In genomic region chr12:53806689-53807088, GRCh38 we compare ENCODE assay signal across 23 cellular contexts. TPM values are rescaled to one million over a fixed set of nuclear protein-coding genes. Genes with fewer than 3 reads are reported as not detected.
DNase-seq lines count a peak whose midpoint lies in the region; ATAC-seq and TF ChIP-seq lines count a peak whose summit lies in the region.
"Had no signal": no experiment of that assay in that cellular context is flagged by ENCODE, and none has a peak within 500 bp of the region (broad histone marks: within the 10 kb centered on the region; RNA-seq: fewer than 3 reads in every experiment).

No MANE protein-coding gene starts in this region.

- H3K4me1 ChIP-seq in SJCRH30, result no peaks in the 10 kb centered on the region
- H3K4me1 ChIP-seq: gastrocnemius medialis, spleen, tibial artery had no signal

- 0 out of 2 replicates have a peak, but pooled peaks cover 13% of the 10 kb centered on the region for H3K27me3 ChIP-seq in SJCRH30

- in situ Hi-C loops in astrocyte of the spinal cord (cut with HindIII; ENCODE audit: low sequenced_read_pairs), result no loop called here

- H3K27ac ChIP-seq in 22Rv1 (peak overlapping the region; percentile 77; the same call in 1 of the 2 replicates), SJCRH30 (no peak overlapping the region)
- H3K27ac ChIP-seq: cardiac muscle cell, gastrocnemius medialis, spleen, tibial artery had no signal

- no peaks in the 10 kb centered on the region for H3K36me3 ChIP-seq in SJCRH30
- H3K36me3 ChIP-seq: cardiac muscle cell, gastrocnemius medialis, spleen, tibial artery had no signal

- DNase-seq in HT1080 (ENCODE audit: low read depth), result peak; percentile 80
- DNase-seq in astrocyte of the spinal cord (ENCODE audit: low read depth, low spot score), result peak; percentile 76
- DNase-seq in islet precursor cell, result peak; percentile 78
- DNase-seq in SJCRH30, result no peak
- no peak for DNase-seq in activated CD4-positive, CD25-positive, alpha-beta regulatory T cell treated with anti-CD3 and anti-CD28 coated beads, Interleukin-2, amount 50 U/mL, for 72 hours
- DNase-seq: activated CD4-positive, alpha-beta T cell treated with anti-CD3 and anti-CD28 coated beads for 48 hours; activated naive CD4-positive, alpha-beta T cell treated with Interleukin-2 at 50 U/mL for 16 hours; CD4-positive, alpha-beta memory T cell; effector memory CD8-positive, alpha-beta T cell; gastrocnemius medialis; NCI-H187; spleen; tibial artery had no signal

- no peaks in the 10 kb centered on the region for H3K9me3 ChIP-seq in SJCRH30 (replicated peaks)
- H3K9me3 ChIP-seq: gastrocnemius medialis, spleen, tibial artery had no signal

- TF ChIP-seq CTCF in 22Rv1 (IDR thresholded peaks at IDR 0.05) (no peak), astrocyte of the spinal cord (IDR thresholded peaks at IDR 0.05; ENCODE audit: low read depth, low read length) (no peak)

- H3K4me3 ChIP-seq in astrocyte of the spinal cord (ENCODE audit: low read depth, low read length), result no peak overlapping the region
- no peak overlapping the region for H3K4me3 ChIP-seq in SJCRH30
- H3K4me3 ChIP-seq: cardiac muscle cell, gastrocnemius medialis, GM12878, spleen, tibial artery had no signal

- no peak for ATAC-seq in HG03095 (IDR thresholded peaks at IDR 0.05; ENCODE audit: unreplicated experiment)
- no peak for ATAC-seq in HG03045 (IDR thresholded peaks at IDR 0.05; ENCODE audit: unreplicated experiment)
- ATAC-seq: effector memory CD8-positive, alpha-beta T cell; gastrocnemius medialis; GM12878; stimulated activated effector memory CD8-positive, alpha-beta T cell treated with anti-CD3 and anti-CD28 coated beads, Interleukin-12 subunit alpha, Interleukin-12 subunit beta, amount 100 ng/mL, for 72 hours had no signal

RNA-seq across cellular contexts. Expression of gene CISTR, which starts 54.9 kb away (rescaled TPM):
- total RNA-seq in HT1080 (2014; rRNA removed; shearing (Covaris generic)), result not detected in 2 replicates
- not detected in 2 replicates for polyA plus RNA-seq in HT1080 (2015; cell fraction: cytosol; rRNA removed)
- not detected in 2 replicates for polyA plus RNA-seq in HT1080 (2015; cell fraction: nucleus; rRNA removed)
- not detected in 2 replicates for total RNA-seq in SJCRH30 (2014; rRNA removed; shearing (Covaris generic))
- total RNA-seq: cardiac muscle cell; CD4-positive, alpha-beta memory T cell; G401; gastrocnemius medialis; GM12878; liver; NCI-H460; SK-MEL-5; spleen had no signal
- polyA plus RNA-seq: CD4-positive, alpha-beta memory T cell; liver had no signal

Comparison
In these comparisons a context has a peak if more than half of its experiments do, and no peak if none do; other contexts are left out.
1. DNase-seq: peak in HT1080 (single experiment), astrocyte of the spinal cord (single experiment) and islet precursor cell (single experiment); none in SJCRH30 (0 of 2) and activated CD4-positive, CD25-positive, alpha-beta regulatory T cell treated with anti-CD3 and anti-CD28 coated beads, Interleukin-2, amount 50 U/mL, for 72 hours (single experiment).